In genomic region chr3:104816008-104816407, GRCh38 we compare ENCODE assay signal across 24 cellular contexts.
"Had no signal": no experiment of that assay in that cellular context is flagged by ENCODE, and none has a peak within 500 bp of the region (broad histone marks: within the 10 kb centered on the region; RNA-seq: fewer than 3 reads in every experiment).

No MANE protein-coding gene starts in this region.

- H3K27ac ChIP-seq: coronary artery, esophagus muscularis mucosa, lower lobe of right lung, neutrophil, pancreas, thyroid gland, vagina had no signal

- DNase-seq: dermis blood vessel endothelial cell; effector memory CD4-positive, alpha-beta T cell; foreskin melanocyte; hypothalamus; immature natural killer cell; left ventricle myocardium superior; lower lobe of right lung; natural killer cell; pancreas; stimulated activated CD4-positive, alpha-beta T cell treated with anti-CD3 and anti-CD28 coated beads, Interleukin-12 subunit alpha, Interleukin-12 subunit beta, amount 100 ng/mL, for 4 hours; stimulated activated CD4-positive, alpha-beta T cell treated with anti-CD3 and anti-CD28 coated beads, Interleukin-1b, Interleukin-23, amount 100 ng/mL, for 48 hours; stimulated activated CD4-positive, alpha-beta T cell treated with anti-CD3 and anti-CD28 coated beads, Interleukin-4, amount 100 ng/mL, for 1 hour; stimulated activated CD8-positive, alpha-beta memory T cell treated with anti-CD3 and anti-CD28 coated beads, Interleukin-4, amount 100 ng/mL, for 48 hours; stimulated activated naive CD4-positive, alpha-beta T cell; stimulated activated naive CD8-positive, alpha-beta T cell treated with anti-CD3 and anti-CD28 coated beads, Interleukin-15, amount 100 ng/mL, for 72 hours; thyroid gland; trophoblast cell had no signal

- H3K36me3 ChIP-seq: esophagus muscularis mucosa, lower lobe of right lung, neutrophil, pancreas, thyroid gland, vagina had no signal

- FAIRE-seq: endothelial cell of umbilical vein, keratinocyte, pancreas had no signal

- H3K9me3 ChIP-seq: neutrophil, pancreas, thyroid gland, vagina had no signal

- H3K27me3 ChIP-seq: esophagus muscularis mucosa, neutrophil, pancreas, thyroid gland, vagina had no signal

- H3K4me2 ChIP-seq: smooth muscle cell had no signal

- H3K4me3 ChIP-seq: coronary artery, esophagus muscularis mucosa, lower lobe of right lung, pancreas, smooth muscle cell, thyroid gland, vagina had no signal

- H3K4me1 ChIP-seq: esophagus muscularis mucosa, lower lobe of right lung, pancreas, thyroid gland, vagina had no signal
